29 cellular contexts compared by ENCODE assay signal in genomic region chr7:151043959-151044358, GRCh38. TPM values are rescaled to one million over a fixed set of nuclear protein-coding genes. Genes with fewer than 3 reads are reported as not detected.
DNase-seq lines count a peak whose midpoint lies in the region; ATAC-seq, FAIRE-seq and TF ChIP-seq lines count a peak whose summit lies in the region.
"Had no signal": no experiment of that assay in that cellular context is flagged by ENCODE, and none has a peak within 500 bp of the region (broad histone marks: within the 10 kb centered on the region; RNA-seq: fewer than 3 reads in every experiment).

No MANE protein-coding gene starts in this region.

- no TSS peak for BruUV-seq in K562 (replicated peaks; lab: Mats Ljungman, UMichigan)

- intact Hi-C loops in K562 (cut with micrococcal nuclease): no loop called here

- H3K36me3 Mint-ChIP-seq in T-helper 17 cell (ENCODE audit: low read depth): no peaks in the 10 kb centered on the region

- no peak for TF ChIP-seq EP300 in K562 (IDR thresholded peaks at IDR 0.05; ENCODE audit: low read length)
- TF ChIP-seq EP300 in tibial nerve (IDR thresholded peaks at IDR 0.05): no peak

- H3K27me3 Mint-ChIP-seq in T-helper 17 cell: no peaks in the 10 kb centered on the region
- H3K27me3 Mint-ChIP-seq: CD4-positive, alpha-beta memory T cell; CD4-positive, CD25-positive, alpha-beta regulatory T cell; CD8-positive, alpha-beta memory T cell had no signal

- H2BK5ac ChIP-seq in neuronal stem cell (ENCODE audit: low read length): no peak overlapping the region

- FAIRE-seq in K562 (lab: Jason Lieb, UNC): no peak
- FAIRE-seq: A204.1, GM12878, GM12892, GM18507 had no signal

- no peak overlapping the region for H3K9ac ChIP-seq in K562 (ENCODE audit: insufficient read depth in 1 of 2, low read depth in 2 of 2, low read length in 2 of 2)
- H3K9ac ChIP-seq in neuronal stem cell (ENCODE audit: low read depth, low read length, poor library complexity): peak overlapping the region; percentile 84
- H3K9ac ChIP-seq: BLaER1 had no signal

- no peak for TF ChIP-seq CTCF in K562 (IDR thresholded peaks at IDR 0.05 in 2 of 3, conservative IDR thresholded peaks at IDR 0.05 in 1 of 3; ENCODE audit: insufficient read depth in 2 of 3, low read depth in 1 of 3, low read length in 3 of 3)
- TF ChIP-seq CTCF in tibial nerve (IDR thresholded peaks at IDR 0.05): no peak

- H3K36me3 ChIP-seq in K562 (ENCODE audit: control insufficient read depth, insufficient read depth, low read length) (peaks cover 21% of the 10 kb centered on the region), neuronal stem cell (replicated peaks in 1 of 2; ENCODE audit: control insufficient read depth in 2 of 2, insufficient read depth in 2 of 2, low read length in 2 of 2) (peaks cover 6 to 10% of the 10 kb centered on the region in 2 donors), tibial nerve (peaks cover 0 to 57% (median 0%) of the 10 kb centered on the region in 3 donors)

- DNase-seq in T-helper 17 cell: no peak
- no peak for DNase-seq in K562 (ENCODE audit: extremely low read depth in 1 of 4, low spot score in 3 of 4)
- DNase-seq in neuronal stem cell (ENCODE audit: low spot score): no peak
- DNase-seq in activated effector memory CD4-positive, alpha-beta T cell treated with Interleukin-2 at 50 U/mL for 16 hours: no peak
- no peak for DNase-seq in tibial nerve (ENCODE audit: low spot score in 2 of 2)
- DNase-seq: 8988T; ACHN; BE2C; C1 segment of cervical spinal cord; CD4-positive, alpha-beta memory T cell; CD4-positive, CD25-positive, alpha-beta regulatory T cell; CD8-positive, alpha-beta memory T cell; COR-L47; DMS 273 treated with DMSO at 0.1 percent for 48 hours; DMS153; DMS53; DMS79; DND-41; EL; GDM1 had no signal

- TF ChIP-seq RAD21 in K562 (CRISPR knock-in tag; conservative IDR thresholded peaks at IDR 0.05 in 1 of 2, IDR thresholded peaks at IDR 0.05 in 1 of 2): no peak

- peaks cover 10% of the 10 kb centered on the region for H4K20me1 ChIP-seq in K562 (replicated peaks; ENCODE audit: control insufficient read depth, insufficient read depth, low read length)

- no peak overlapping the region for H2AFZ ChIP-seq in K562 (ENCODE audit: low read depth, low read length)
- H2AFZ ChIP-seq in neuronal stem cell (ENCODE audit: low read length): no peak overlapping the region

- no peak overlapping the region for H3K4ac ChIP-seq in neuronal stem cell (ENCODE audit: low read length)

- ATAC-seq in T-helper 17 cell (no peak), K562 (no peak), GM21367 (IDR thresholded peaks at IDR 0.05; ENCODE audit: unreplicated experiment) (no peak)
- ATAC-seq: GM12878 had no signal

- POLR2A ChIA-PET in K562 (lab: Yijun Ruan, JAX): interaction anchor here (0.7 to 1.3 kb wide), 3 partner anchors 10 to 173 kb away, joined by 3 to 4 read pairs (median 3); no protein-coding TSS in a partner anchor

- TF ChIP-seq POLR2A in K562 (conservative IDR thresholded peaks at IDR 0.05) (no peak), tibial nerve (IDR thresholded peaks at IDR 0.05) (no peak)

- H2BK12ac ChIP-seq in neuronal stem cell (ENCODE audit: low read length): no peak overlapping the region

- H3K4me1 ChIP-seq in K562 (replicated peaks in 1 of 2; ENCODE audit: control insufficient read depth in 2 of 2, insufficient read depth in 2 of 2, low read length in 2 of 2): peaks cover 18 to 59% of the 10 kb centered on the region in 2 experiments
- H3K4me1 ChIP-seq in neuronal stem cell (ENCODE audit: control insufficient read depth in 2 of 2, insufficient read depth in 1 of 2, low read depth in 1 of 2, low read length in 2 of 2): peaks cover 2 to 5% of the 10 kb centered on the region in 2 donors
- H3K4me1 ChIP-seq in tibial nerve: peaks cover 0 to 28% (median 15%) of the 10 kb centered on the region in 4 donors

- in situ Hi-C loops in K562 (cut with MboI): no loop called here

- H4K8ac ChIP-seq in neuronal stem cell (ENCODE audit: low read depth, low read length): no peak overlapping the region

- peaks cover 10% of the 10 kb centered on the region for H3K4me1 Mint-ChIP-seq in T-helper 17 cell

- no peak overlapping the region for H4K91ac ChIP-seq in neuronal stem cell (ENCODE audit: low read depth, low read length, poor library complexity)

- peaks cover 13% of the 10 kb centered on the region for H3K9me1 ChIP-seq in K562 (ENCODE audit: control insufficient read depth, insufficient read depth, low read length)

- H3K27ac ChIP-seq in K562 (ENCODE audit: extremely low read depth, low read depth, low read length) (no peak overlapping the region), neuronal stem cell (replicated peaks; ENCODE audit: low read length) (no peak overlapping the region), tibial nerve (no peak overlapping the region)
- H3K27ac ChIP-seq: BLaER1 had no signal

- no peaks in the 10 kb centered on the region for H3K27me3 ChIP-seq in K562 (ENCODE audit: control insufficient read depth in 2 of 2, insufficient read depth in 2 of 2, low read length in 2 of 2)
- H3K27me3 ChIP-seq in neuronal stem cell (ENCODE audit: control insufficient read depth in 3 of 3, insufficient read depth in 3 of 3, low read depth in 1 of 3, low read length in 3 of 3): no peaks in the 10 kb centered on the region
- no peaks in the 10 kb centered on the region for H3K27me3 ChIP-seq in tibial nerve
- H3K27me3 ChIP-seq: BE2C, BLaER1 had no signal

- no peaks in the 10 kb centered on the region for H3K79me2 ChIP-seq in K562 (ENCODE audit: control insufficient read depth, insufficient read depth, low read length)

- WGBS in K562 (ENCODE audit: insufficient coverage, low coverage, missing lambda C conversion rate): 84% methylated on average over 20 of the region's 20 CpGs
- no CpG with 5 or more reads among the region's 20 CpGs for WGBS in neuronal stem cell (ENCODE audit: extremely low coverage in 2 of 2, insufficient read length in 2 of 2, insufficient replicate concordance in 1 of 2), 2 donors
- 80 to 92% methylated on average over 8 to 17 of the region's 20 CpGs for WGBS in tibial nerve, 2 donors

- peak overlapping the region; percentile 34 for H3K27ac Mint-ChIP-seq in T-helper 17 cell
- H3K27ac Mint-ChIP-seq: CD4-positive, CD25-positive, alpha-beta regulatory T cell; CD8-positive, alpha-beta memory T cell had no signal

- no peak overlapping the region for H2BK120ac ChIP-seq in neuronal stem cell (ENCODE audit: low read depth, low read length)

- CTCF ChIA-PET in K562 (lab: Yijun Ruan, JAX; ENCODE audit: low intra/inter-chr PET ratio): no interaction called here

- H3K9me3 ChIP-seq in T-helper 17 cell (ENCODE audit: control insufficient read depth, low read length, poor library complexity, severe bottlenecking): no peaks in the 10 kb centered on the region
- no peaks in the 10 kb centered on the region for H3K9me3 ChIP-seq in K562 (replicated peaks; ENCODE audit: control insufficient read depth, insufficient read depth, low read depth, low read length)
- no peaks in the 10 kb centered on the region for H3K9me3 ChIP-seq in neuronal stem cell (replicated peaks in 1 of 2; ENCODE audit: control insufficient read depth in 2 of 2, insufficient read depth in 1 of 2, low read depth in 1 of 2, low read length in 2 of 2)
- no peaks in the 10 kb centered on the region for H3K9me3 ChIP-seq in tibial nerve
- H3K9me3 ChIP-seq: BE2C, BLaER1 had no signal

- H3K14ac ChIP-seq in neuronal stem cell (ENCODE audit: low read length): no peak overlapping the region

- H3K4me2 ChIP-seq in K562 (ENCODE audit: insufficient read depth, low read length) (no peak overlapping the region), neuronal stem cell (ENCODE audit: insufficient read depth, low read length, poor library complexity, severe bottlenecking) (no peak overlapping the region)
- H3K4me2 ChIP-seq: BLaER1 had no signal

- H3K4me3 Mint-ChIP-seq in T-helper 17 cell: no peak overlapping the region
- H3K4me3 Mint-ChIP-seq: CD14-positive monocyte; CD4-positive, alpha-beta memory T cell; CD4-positive, CD25-positive, alpha-beta regulatory T cell; CD8-positive, alpha-beta memory T cell had no signal

- H3K18ac ChIP-seq in neuronal stem cell (ENCODE audit: low read length): no peak overlapping the region

- H3K79me1 ChIP-seq in neuronal stem cell (ENCODE audit: low read depth, low read length): no peaks in the 10 kb centered on the region

- H3K23ac ChIP-seq in neuronal stem cell (ENCODE audit: low read depth, low read length, poor library complexity): peak overlapping the region; percentile 65

- H3K4me3 ChIP-seq in K562 (no peak overlapping the region), neuronal stem cell (ENCODE audit: low read length in 2 of 2) (no peak overlapping the region), tibial nerve (no peak overlapping the region)
- H3K4me3 ChIP-seq: BLaER1, GM12878 had no signal

- no peak overlapping the region for H2AK5ac ChIP-seq in neuronal stem cell (ENCODE audit: low read depth, low read length)

- H2BK15ac ChIP-seq in neuronal stem cell (ENCODE audit: low read length): no peak overlapping the region

RNA-seq across cellular contexts. Expression of gene ASIC3, which starts 4.4 kb away (rescaled TPM):
- total RNA-seq in T-helper 17 cell: 1 to 10 TPM; 6.7 to 9.1 TPM
- total RNA-seq in K562 (2011; cell fraction: chromatin; rRNA removed; ENCODE audit: low replicate concordance): 11.1 and 29.9 TPM in 2 replicates
- total RNA-seq in K562 (2011; cell fraction: nucleolus; rRNA removed): 11.7 and 12.1 TPM in 2 replicates
- 11.4 and 19.2 TPM in 2 replicates for total RNA-seq in K562 (2011; cell fraction: nucleoplasm; rRNA removed)
- total RNA-seq in K562 (2014; rRNA removed): 0.32 and 1.5 TPM in 2 replicates
- 0.32 and 0.40 TPM in 2 replicates for total RNA-seq in K562 (2014; rRNA removed; fragmentation: Illumina TruSeq; extraction: Trizol)
- total RNA-seq in K562 (2015; rRNA removed; fragmentation: Illumina TruSeq; extraction: Trizol): 0.87 and 0.98 TPM in 2 replicates
- 2.9 and 3.2 TPM in 2 replicates for total RNA-seq in K562 (2021)
- 1.3 and 2.7 TPM in 2 replicates for polyA plus RNA-seq in K562 (2011; rRNA removed)
- polyA plus RNA-seq in K562 (2011; cell fraction: cytosol; rRNA removed): 2.1 and 3.3 TPM in 2 replicates
- polyA plus RNA-seq in K562 (2011; cell fraction: nucleus; rRNA removed): 18.1 and 42.9 TPM in 2 replicates
- 5.5 and 18.9 TPM in 2 replicates for polyA plus RNA-seq in K562 (2012)
- polyA plus RNA-seq in K562 (2014; fragmentation: Illumina TruSeq; extraction: Trizol): 2.4 and 2.7 TPM in 2 replicates
- under 1 TPM; 0.11 to 0.44 TPM for polyA plus RNA-seq in K562 (2014; fragmentation: Nextera tagmentation; extraction: Ambion mirVana)
- polyA plus RNA-seq in K562 (2014; rRNA removed): 3.3 and 5.0 TPM in 2 replicates
- not detected in 2 replicates for polyA minus RNA-seq in K562 (2011; rRNA and poly(A)+ RNA removed)
- 0.64 and 1.5 TPM in 2 replicates for polyA minus RNA-seq in K562 (2011; cell fraction: cytosol; rRNA and poly(A)+ RNA removed)
- 2.7 and 3.0 TPM in 2 replicates for polyA minus RNA-seq in K562 (2011; cell fraction: nucleus; rRNA and poly(A)+ RNA removed)
- polyA plus RNA-seq in neuronal stem cell (2013, experiment 1 of 2): 5.1 TPM
- 4.6 TPM for polyA plus RNA-seq in neuronal stem cell (2013, experiment 2 of 2)
- 1 to 10 TPM; 1.7 to 6.0 (median 4.0) TPM for total RNA-seq in tibial nerve
- total RNA-seq: G401 had no signal
- polyA plus RNA-seq: CD14-positive monocyte; CD4-positive, alpha-beta memory T cell; CD4-positive, CD25-positive, alpha-beta regulatory T cell; CD8-positive, alpha-beta memory T cell had no signal

RNA-seq across cellular contexts. Expression of gene CDK5, which starts 13.7 kb away (rescaled TPM):
- total RNA-seq in T-helper 17 cell: 1 to 10 TPM; 4.7 TPM
- total RNA-seq in K562 (2011; cell fraction: chromatin; rRNA removed; ENCODE audit: low replicate concordance): 19.7 and 25.7 TPM in 2 replicates
- total RNA-seq in K562 (2011; cell fraction: nucleolus; rRNA removed): 30.0 and 32.9 TPM in 2 replicates
- total RNA-seq in K562 (2011; cell fraction: nucleoplasm; rRNA removed): 23.7 and 24.5 TPM in 2 replicates
- 38.0 and 53.5 TPM in 2 replicates for total RNA-seq in K562 (2014; rRNA removed)
- total RNA-seq in K562 (2014; rRNA removed; fragmentation: Illumina TruSeq; extraction: Trizol): 11.8 and 20.3 TPM in 2 replicates
- 32.2 and 35.8 TPM in 2 replicates for total RNA-seq in K562 (2015; rRNA removed; fragmentation: Illumina TruSeq; extraction: Trizol)
- 25.0 and 25.3 TPM in 2 replicates for total RNA-seq in K562 (2021)
- polyA plus RNA-seq in K562 (2011; rRNA removed): 27.5 and 28.6 TPM in 2 replicates
- 47.3 and 82.3 TPM in 2 replicates for polyA plus RNA-seq in K562 (2011; cell fraction: cytosol; rRNA removed)
- polyA plus RNA-seq in K562 (2011; cell fraction: nucleus; rRNA removed): 35.2 and 43.5 TPM in 2 replicates
- 36.0 and 38.1 TPM in 2 replicates for polyA plus RNA-seq in K562 (2012)
- 29.0 and 34.3 TPM in 2 replicates for polyA plus RNA-seq in K562 (2014; fragmentation: Illumina TruSeq; extraction: Trizol)
- 10 to 100 TPM in 1 of 2 experiments, 1 to 10 TPM in 1; 3.2 to 18.1 TPM for polyA plus RNA-seq in K562 (2014; fragmentation: Nextera tagmentation; extraction: Ambion mirVana)
- 25.6 and 28.4 TPM in 2 replicates for polyA plus RNA-seq in K562 (2014; rRNA removed)
- 25.6 and 37.1 TPM in 2 replicates for polyA minus RNA-seq in K562 (2011; rRNA and poly(A)+ RNA removed)
- 13.6 and 28.1 TPM in 2 replicates for polyA minus RNA-seq in K562 (2011; cell fraction: cytosol; rRNA and poly(A)+ RNA removed)
- 15.5 and 21.0 TPM in 2 replicates for polyA minus RNA-seq in K562 (2011; cell fraction: nucleus; rRNA and poly(A)+ RNA removed)
- polyA plus RNA-seq in neuronal stem cell (2013, experiment 1 of 2): 14.1 TPM
- 13.9 TPM for polyA plus RNA-seq in neuronal stem cell (2013, experiment 2 of 2)
- total RNA-seq in tibial nerve: 10 to 100 TPM in 1 of 4 donors, 1 to 10 TPM in 3; 3.6 to 13.1 (median 7.1) TPM

RNA-seq across cellular contexts. Expression of gene SLC4A2, which starts 15.4 kb away (rescaled TPM):
- 10 to 100 TPM; 48.9 to 61.3 TPM for total RNA-seq in T-helper 17 cell
- 230 and 845 TPM in 2 replicates for total RNA-seq in K562 (2011; cell fraction: chromatin; rRNA removed; ENCODE audit: low replicate concordance)
- total RNA-seq in K562 (2011; cell fraction: nucleolus; rRNA removed): 746 and 756 TPM in 2 replicates
- total RNA-seq in K562 (2011; cell fraction: nucleoplasm; rRNA removed): 367 and 388 TPM in 2 replicates
- 360 and 417 TPM in 2 replicates for total RNA-seq in K562 (2014; rRNA removed)
- total RNA-seq in K562 (2014; rRNA removed; fragmentation: Illumina TruSeq; extraction: Trizol): 32.6 and 55.0 TPM in 2 replicates
- 130 and 132 TPM in 2 replicates for total RNA-seq in K562 (2015; rRNA removed; fragmentation: Illumina TruSeq; extraction: Trizol)
- total RNA-seq in K562 (2021): 363 and 375 TPM in 2 replicates
- 69.2 and 85.2 TPM in 2 replicates for polyA plus RNA-seq in K562 (2011; rRNA removed)
- 68.0 and 147 TPM in 2 replicates for polyA plus RNA-seq in K562 (2011; cell fraction: cytosol; rRNA removed)
- 438 and 829 TPM in 2 replicates for polyA plus RNA-seq in K562 (2011; cell fraction: nucleus; rRNA removed)
- polyA plus RNA-seq in K562 (2012): 243 and 347 TPM in 2 replicates
- polyA plus RNA-seq in K562 (2014; fragmentation: Illumina TruSeq; extraction: Trizol): 166 and 212 TPM in 2 replicates
- polyA plus RNA-seq in K562 (2014; fragmentation: Nextera tagmentation; extraction: Ambion mirVana): 10 to 100 TPM; 11.4 to 28.8 TPM
- 306 and 316 TPM in 2 replicates for polyA plus RNA-seq in K562 (2014; rRNA removed)
- 29.9 and 60.1 TPM in 2 replicates for polyA minus RNA-seq in K562 (2011; rRNA and poly(A)+ RNA removed)
- polyA minus RNA-seq in K562 (2011; cell fraction: cytosol; rRNA and poly(A)+ RNA removed): 79.9 and 106 TPM in 2 replicates
- polyA minus RNA-seq in K562 (2011; cell fraction: nucleus; rRNA and poly(A)+ RNA removed): 138 and 143 TPM in 2 replicates
- polyA plus RNA-seq in neuronal stem cell (2013, experiment 1 of 2): 47.2 TPM
- 44.5 TPM for polyA plus RNA-seq in neuronal stem cell (2013, experiment 2 of 2)
- total RNA-seq in tibial nerve: 100 to 1,000 TPM in 1 of 4 donors, 10 to 100 TPM in 3; 74.3 to 111 (median 91.4) TPM

RNA-seq across cellular contexts. Expression of gene ABCB8, which starts 15.7 kb away (rescaled TPM):
- total RNA-seq in T-helper 17 cell (10 to 100 TPM; 47.7 to 60.1 TPM), K562 (2014; rRNA removed) (63.5 and 79.1 TPM in 2 replicates), K562 (2014; rRNA removed; fragmentation: Illumina TruSeq; extraction: Trizol) (16.9 and 21.9 TPM in 2 replicates), K562 (2015; rRNA removed; fragmentation: Illumina TruSeq; extraction: Trizol) (36.3 and 38.0 TPM in 2 replicates), K562 (2021) (106 and 109 TPM in 2 replicates), tibial nerve (10 to 100 TPM; 21.0 to 49.0 (median 31.6) TPM)
- total RNA-seq in K562 (2011; cell fraction: chromatin; rRNA removed; ENCODE audit: low replicate concordance): 193 and 406 TPM in 2 replicates
- total RNA-seq in K562 (2011; cell fraction: nucleolus; rRNA removed): 266 and 270 TPM in 2 replicates
- 209 and 255 TPM in 2 replicates for total RNA-seq in K562 (2011; cell fraction: nucleoplasm; rRNA removed)
- polyA plus RNA-seq in K562 (2011; rRNA removed) (27.0 and 42.2 TPM in 2 replicates), K562 (2014; fragmentation: Illumina TruSeq; extraction: Trizol) (61.4 and 89.2 TPM in 2 replicates), K562 (2014; fragmentation: Nextera tagmentation; extraction: Ambion mirVana) (1 to 10 TPM; 7.6 to 9.2 TPM), K562 (2014; rRNA removed) (73.6 and 81.3 TPM in 2 replicates)
- polyA plus RNA-seq in K562 (2011; cell fraction: cytosol; rRNA removed): 44.7 and 109 TPM in 2 replicates
- 87.0 and 201 TPM in 2 replicates for polyA plus RNA-seq in K562 (2011; cell fraction: nucleus; rRNA removed)
- polyA plus RNA-seq in K562 (2012): 64.3 and 65.5 TPM in 2 replicates
- polyA minus RNA-seq in K562 (2011; rRNA and poly(A)+ RNA removed): 23.8 and 38.7 TPM in 2 replicates
- polyA minus RNA-seq in K562 (2011; cell fraction: cytosol; rRNA and poly(A)+ RNA removed): 44.9 and 63.6 TPM in 2 replicates
- 54.3 and 64.6 TPM in 2 replicates for polyA minus RNA-seq in K562 (2011; cell fraction: nucleus; rRNA and poly(A)+ RNA removed)
- 8.6 TPM for polyA plus RNA-seq in neuronal stem cell (2013, experiment 1 of 2)
- 8.5 TPM for polyA plus RNA-seq in neuronal stem cell (2013, experiment 2 of 2)

RNA-seq across cellular contexts. Expression of gene ATG9B, which starts 19.7 kb away (rescaled TPM):
- total RNA-seq in T-helper 17 cell: 10 to 100 TPM in 1 of 2 donors, 1 to 10 TPM in 1; 5.3 to 12.2 TPM
- total RNA-seq in K562 (2011; cell fraction: chromatin; rRNA removed; ENCODE audit: low replicate concordance): 3.9 and 10.1 TPM in 2 replicates
- 5.8 and 7.7 TPM in 2 replicates for total RNA-seq in K562 (2011; cell fraction: nucleolus; rRNA removed)
- total RNA-seq in K562 (2011; cell fraction: nucleoplasm; rRNA removed): 4.8 and 12.4 TPM in 2 replicates
- total RNA-seq in K562 (2014; rRNA removed): 2.0 and 2.1 TPM in 2 replicates
- total RNA-seq in K562 (2014; rRNA removed; fragmentation: Illumina TruSeq; extraction: Trizol): 0.64 and 1.2 TPM in 2 replicates
- total RNA-seq in K562 (2015; rRNA removed; fragmentation: Illumina TruSeq; extraction: Trizol): 0.29 and 0.90 TPM in 2 replicates
- total RNA-seq in K562 (2021): 2.2 and 4.7 TPM in 2 replicates
- polyA plus RNA-seq in K562 (2011; rRNA removed): 1.3 and 1.7 TPM in 2 replicates
- 1.2 and 1.7 TPM in 2 replicates for polyA plus RNA-seq in K562 (2011; cell fraction: cytosol; rRNA removed)
- 5.9 and 13.7 TPM in 2 replicates for polyA plus RNA-seq in K562 (2011; cell fraction: nucleus; rRNA removed)
- 6.6 and 7.2 TPM in 2 replicates for polyA plus RNA-seq in K562 (2012)
- 0.92 and 1.4 TPM in 2 replicates for polyA plus RNA-seq in K562 (2014; fragmentation: Illumina TruSeq; extraction: Trizol)
- polyA plus RNA-seq in K562 (2014; fragmentation: Nextera tagmentation; extraction: Ambion mirVana): 1 to 10 TPM; 5.0 to 6.9 TPM
- polyA plus RNA-seq in K562 (2014; rRNA removed): 2.7 and 8.0 TPM in 2 replicates
- polyA minus RNA-seq in K562 (2011; rRNA and poly(A)+ RNA removed): 0.27 and 0.63 TPM in 2 replicates
- polyA minus RNA-seq in K562 (2011; cell fraction: cytosol; rRNA and poly(A)+ RNA removed): not detected in 2 replicates
- 1.00 and 2.6 TPM in 2 replicates for polyA minus RNA-seq in K562 (2011; cell fraction: nucleus; rRNA and poly(A)+ RNA removed)
- polyA plus RNA-seq in neuronal stem cell (2013, experiment 1 of 2): 6.3 TPM
- polyA plus RNA-seq in neuronal stem cell (2013, experiment 2 of 2): 5.0 TPM
- total RNA-seq in tibial nerve: not detected
- total RNA-seq: Daoy had no signal
